ENCODE assay signal across 22 cellular contexts in the genomic region with DNA sequence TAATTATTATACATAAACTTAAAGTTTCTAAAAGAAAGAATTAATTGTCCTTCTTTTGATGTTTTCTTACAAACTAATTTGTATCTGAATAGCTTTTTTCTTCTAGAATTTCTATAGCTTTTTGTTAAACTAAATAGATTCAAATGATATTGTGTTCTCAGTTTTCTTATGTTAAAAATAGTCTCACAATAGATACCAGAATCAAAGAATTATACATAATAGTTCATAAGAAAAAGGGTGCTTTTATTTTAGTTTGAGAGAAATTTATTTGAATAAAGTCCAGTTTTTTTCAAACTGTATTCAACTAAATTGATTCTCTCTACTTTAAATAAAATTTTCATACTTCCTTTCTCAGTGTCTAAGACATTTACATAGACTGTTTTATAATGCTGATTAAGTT.
"Had no signal": no experiment of that assay in that cellular context is flagged by ENCODE, and none has a peak within 500 bp of the region (broad histone marks: within the 10 kb centered on the region; RNA-seq: fewer than 3 reads in every experiment).

No MANE protein-coding gene starts in this region.

- H3K36me3 Mint-ChIP-seq: activated naive CD4-positive, alpha-beta T cell treated with anti-CD3 and anti-CD28 coated beads, Interleukin-2, amount 50 U/mL, for 72 hours; brain had no signal

- H3K27me3 Mint-ChIP-seq: activated naive CD8-positive, alpha-beta T cell treated with anti-CD3 and anti-CD28 coated beads, Interleukin-2, amount 50 U/mL, for 24 hours; central memory CD8-positive, alpha-beta T cell had no signal

- H3K4me1 Mint-ChIP-seq: activated naive CD8-positive, alpha-beta T cell treated with anti-CD3 and anti-CD28 coated beads, Interleukin-2, amount 50 U/mL, for 24 hours; brain; central memory CD8-positive, alpha-beta T cell had no signal

- H3K27me3 ChIP-seq: Peyer's patch had no signal

- ATAC-seq: activated CD8-positive, alpha-beta T cell treated with anti-CD3 and anti-CD28 coated beads, Interleukin-2, amount 10 ng/mL, durations not matched to agents 7 days and 5 days; activated naive CD4-positive, alpha-beta T cell treated with anti-CD3 and anti-CD28 coated beads, Interleukin-2, amount 50 U/mL, for 72 hours; activated naive CD8-positive, alpha-beta T cell treated with anti-CD3 and anti-CD28 coated beads, Interleukin-2, amount 50 U/mL, for 24 hours; activated T-cell treated with anti-CD3 and anti-CD28 coated beads, Interleukin-2, amount 50 U/mL, for 4 hours had no signal

- H3K9me3 ChIP-seq: Peyer's patch had no signal

- H3K4me3 Mint-ChIP-seq: activated CD8-positive, alpha-beta T cell treated with anti-CD3 and anti-CD28 coated beads, Interleukin-2, amount 10 ng/mL, durations not matched to agents 7 days and 5 days; activated naive CD8-positive, alpha-beta T cell treated with anti-CD3 and anti-CD28 coated beads, Interleukin-2, amount 50 U/mL, for 24 hours; activated T-cell treated with anti-CD3 and anti-CD28 coated beads, Interleukin-2, amount 50 U/mL, for 4 hours; brain; central memory CD8-positive, alpha-beta T cell; T-helper 1 cell treated with Interleukin-12 subunit alpha and Interleukin-12 subunit beta and Interleukin-4 antibody, amounts not matched to agents 30 μg/mL and 1 μg/mL, for 36 hours had no signal

- H3K9me3 Mint-ChIP-seq: activated naive CD4-positive, alpha-beta T cell treated with anti-CD3 and anti-CD28 coated beads, Interleukin-2, amount 50 U/mL, for 72 hours; activated naive CD8-positive, alpha-beta T cell treated with anti-CD3 and anti-CD28 coated beads, Interleukin-2, amount 50 U/mL, for 24 hours; activated T-cell treated with anti-CD3 and anti-CD28 coated beads, Interleukin-2, amount 50 U/mL, for 4 hours; brain; T-helper 1 cell treated with Interleukin-12 subunit alpha and Interleukin-12 subunit beta and Interleukin-4 antibody, amounts not matched to agents 30 μg/mL and 1 μg/mL, for 36 hours had no signal

- H3K4me1 ChIP-seq: Peyer's patch had no signal

- H3K27ac Mint-ChIP-seq: activated CD8-positive, alpha-beta T cell treated with anti-CD3 and anti-CD28 coated beads, Interleukin-2, amount 10 ng/mL, durations not matched to agents 7 days and 5 days; activated naive CD4-positive, alpha-beta T cell treated with anti-CD3 and anti-CD28 coated beads, Interleukin-2, amount 50 U/mL, for 72 hours; activated naive CD8-positive, alpha-beta T cell treated with anti-CD3 and anti-CD28 coated beads, Interleukin-2, amount 50 U/mL, for 24 hours; brain; T-helper 1 cell treated with Interleukin-12 subunit alpha and Interleukin-12 subunit beta and Interleukin-4 antibody, amounts not matched to agents 30 μg/mL and 1 μg/mL, for 36 hours had no signal

- H3K27ac ChIP-seq: Peyer's patch had no signal

- H3K36me3 ChIP-seq: Peyer's patch had no signal

- H3K4me3 ChIP-seq: Peyer's patch had no signal

- FAIRE-seq: astrocyte had no signal

- DNase-seq: activated CD4-positive, alpha-beta T cell treated with anti-CD3 and anti-CD28 coated beads for 48 hours; activated CD4-positive, alpha-beta T cell treated with anti-CD3 and anti-CD28 coated beads, Interleukin-2, amount 50 U/mL, for 4 hours; activated CD4-positive, CD25-positive, alpha-beta regulatory T cell treated with anti-CD3 and anti-CD28 coated beads, Interleukin-2, amount 50 U/mL, for 72 hours; activated CD8-positive, alpha-beta T cell treated with anti-CD3 and anti-CD28 coated beads, Interleukin-2, amount 10 ng/mL, durations not matched to agents 7 days and 5 days; activated effector memory CD4-positive, alpha-beta T cell treated with anti-CD3 and anti-CD28 coated beads, Interleukin-2, amount 50 U/mL, for 16 hours; activated naive CD4-positive, alpha-beta T cell treated with Interleukin-2 at 50 U/mL for 16 hours; activated naive CD8-positive, alpha-beta T cell treated with anti-CD3 and anti-CD28 coated beads, Interleukin-2, amount 50 U/mL, for 24 hours; activated T-cell treated with anti-CD3 and anti-CD28 coated beads, Interleukin-2, amount 50 U/mL, for 4 hours; amniotic stem cell; Karpas-422; NCI-H1105 treated with DMSO at 0.1 percent for 48 hours; NCI-H1436 treated with DMSO at 0.1 percent for 48 hours; NCI-H187; NCI-H2081; NCI-H510A treated with DMSO at 0.1 percent for 48 hours; Peyer's patch; SHP77 treated with DMSO at 0.1 percent for 48 hours had no signal
